ENCODE assay signal across 10 cellular contexts in the genomic region with DNA sequence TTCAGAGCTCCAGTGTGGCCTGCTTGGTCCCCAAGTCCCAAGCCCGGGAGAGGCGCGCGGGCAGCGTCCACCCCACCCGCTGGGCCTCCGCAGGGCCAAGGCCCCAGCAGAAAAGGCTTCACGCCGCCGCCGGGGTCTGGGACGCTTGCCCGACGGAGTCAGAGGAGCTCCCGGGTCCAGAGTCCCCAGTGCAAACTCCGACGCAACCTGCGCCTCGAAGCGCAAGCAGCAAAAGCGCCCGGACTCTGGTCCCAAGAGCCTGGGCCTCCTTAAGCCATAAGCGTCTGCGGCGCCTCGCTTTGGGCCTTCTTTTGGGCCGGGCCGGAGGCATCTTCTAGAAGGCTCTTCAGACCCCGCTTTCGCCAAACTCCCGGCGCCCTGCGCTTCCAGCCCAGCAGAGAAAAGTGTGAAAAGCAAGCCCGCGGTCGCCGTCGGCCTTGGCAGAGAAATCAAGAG. TPM values are rescaled to one million over a fixed set of nuclear protein-coding genes. Genes with fewer than 3 reads are reported as not detected.
DNase-seq lines count a peak whose midpoint lies in the region; ATAC-seq, FAIRE-seq and TF ChIP-seq lines count a peak whose summit lies in the region.
"Had no signal": no experiment of that assay in that cellular context is flagged by ENCODE, and none has a peak within 500 bp of the region (broad histone marks: within the 10 kb centered on the region; RNA-seq: fewer than 3 reads in every experiment).

No MANE protein-coding gene starts in this region.

- peaks cover 0 to 24% (median 13%) of the 10 kb centered on the region in 4 experiments; a peak in 5 of 7 replicates for H3K4me1 ChIP-seq in H1 (replicated peaks in 1 of 4; ENCODE audit: control insufficient read depth in 3 of 4, insufficient read depth in 4 of 4, low read length in 3 of 4)

- no peak overlapping the region for H3K4ac ChIP-seq in H1 (replicated peaks; ENCODE audit: insufficient read length, low read depth, low read length)

- no peak overlapping the region for H2BK120ac ChIP-seq in H1 (replicated peaks; ENCODE audit: low read depth, low read length)

- no peaks in the 10 kb centered on the region for H3K79me2 ChIP-seq in H1 (ENCODE audit: control insufficient read depth in 1 of 2, insufficient read depth in 2 of 2, low read length in 2 of 2)

- H3K27ac Mint-ChIP-seq in mesothelial cell of epicardium: peak overlapping the region; percentile 87

- no peak overlapping the region for H4K5ac ChIP-seq in H1 (ENCODE audit: insufficient read length, low read depth, low read length)

- peaks cover 14% of the 10 kb centered on the region for H3K4me1 Mint-ChIP-seq in mesothelial cell of epicardium

- H3K4me3 ChIP-seq in H1 (ENCODE audit: extremely low read depth in 1 of 4, insufficient read depth in 2 of 4, low read depth in 3 of 4, low read length in 4 of 4): peak overlapping the region; percentile 49 to 74 (median 64); a peak in 6 of 8 replicates

- DNase-seq in Right ventricle myocardium inferior (ENCODE audit: missing footprints): peak; percentile 63
- DNase-seq in cardiac septum (ENCODE audit: low spot score): no peak
- peak in 1 of 2 experiments; percentile 74 for DNase-seq in H1 (ENCODE audit: low read depth in 1 of 2, low spot score in 2 of 2)
- DNase-seq in mesothelial cell of epicardium (ENCODE audit: low spot score in 2 of 2, unreplicated experiment in 2 of 2): peak; percentile 25 to 52
- DNase-seq in cerebellum (ENCODE audit: low spot score): no peak
- no peak for DNase-seq in NCI-H2196 (lab: John Stamatoyannopoulos, UW; ENCODE audit: unreplicated experiment)
- DNase-seq in T-helper 9 cell: no peak
- DNase-seq in NCI-H1694 treated with DMSO at 0.1 percent for 48 hours (lab: John Stamatoyannopoulos, UW): no peak
- DNase-seq: DMS153 had no signal

- H4K8ac ChIP-seq in H1 (ENCODE audit: extremely low read depth, insufficient read depth, low read length): no peak overlapping the region

- no peak overlapping the region for H2BK12ac ChIP-seq in H1 (ENCODE audit: low read depth, low read length)

- no peak for TF ChIP-seq RAD21 in H1 (IDR thresholded peaks at IDR 0.05 in 1 of 2, conservative IDR thresholded peaks at IDR 0.05 in 1 of 2; ENCODE audit: low read depth in 2 of 2, low read length in 2 of 2)

- peaks cover 10 to 12% of the 10 kb centered on the region in 2 experiments for H4K20me1 ChIP-seq in H1 (replicated peaks in 1 of 2; ENCODE audit: control insufficient read depth in 1 of 2, insufficient read depth in 2 of 2, low read length in 2 of 2)

- 0 out of 2 replicates have a peak overlapping the region, but pooled peaks have one; percentile 46 for H2AFZ ChIP-seq in H1 (ENCODE audit: low read length)

- ATAC-seq in Right ventricle myocardium inferior: no peak

- H3K18ac ChIP-seq in H1 (ENCODE audit: extremely low read depth, low read length): no peak overlapping the region

- H3K9me3 ChIP-seq in H1 (ENCODE audit: insufficient read depth in 2 of 2, low read depth in 1 of 2, low read length in 1 of 2): no peaks in the 10 kb centered on the region; a peak in 1 of 4 replicates

- 3% methylated on average over 38 of the region's 38 CpGs; no CpG with 5 or more reads in 1 of the 2 experiments for WGBS in H1 (ENCODE audit: extremely low coverage in 1 of 2, insufficient coverage in 1 of 2, insufficient read length in 1 of 2, insufficient replicate concordance in 2 of 2, low coverage in 1 of 2, low lambda C conversion rate in 2 of 2, missing lambda C conversion rate in 1 of 2), 2 experiments

- no peak overlapping the region for H3K14ac ChIP-seq in H1 (ENCODE audit: insufficient read length)

- no peak overlapping the region for H2AK5ac ChIP-seq in H1 (ENCODE audit: low read depth, low read length)

- H3K36me3 ChIP-seq in H1 (ENCODE audit: control insufficient read depth in 2 of 4, insufficient read depth in 4 of 4, low read length in 3 of 4): peaks cover 0 to 4% (median 0%) of the 10 kb centered on the region in 4 experiments; a peak in 1 of 8 replicates

- no peak overlapping the region for H4K91ac ChIP-seq in H1 (replicated peaks; ENCODE audit: insufficient read length, low read length)

- peaks cover 87% of the 10 kb centered on the region for H3K27me3 Mint-ChIP-seq in mesothelial cell of epicardium (ENCODE audit: low read depth)

- no peaks in the 10 kb centered on the region for H3K9me3 Mint-ChIP-seq in mesothelial cell of epicardium

- FAIRE-seq in H1 (lab: Jason Lieb, UNC): no peak
- FAIRE-seq: TTC549 had no signal

- intact Hi-C loops in Right ventricle myocardium inferior (cut with DNase I): loop anchor here (10.0 kb wide), 1 partner anchor 208 kb away; no protein-coding TSS in a partner anchor
- intact Hi-C loops in cardiac septum (cut with DNase I): no loop called here

- H3K27ac ChIP-seq in H1 (ENCODE audit: low read depth, low read length): no peak overlapping the region

- H3K9ac ChIP-seq in H1 (replicated peaks in 1 of 4; ENCODE audit: extremely low read depth in 1 of 4, low read depth in 3 of 4, low read length in 3 of 4): no peak overlapping the region

- H3K79me1 ChIP-seq in H1 (ENCODE audit: low read depth, low read length): no peaks in the 10 kb centered on the region

- H3K23ac ChIP-seq in H1 (ENCODE audit: insufficient read length): no peak overlapping the region

- no peak overlapping the region for H2BK15ac ChIP-seq in H1 (ENCODE audit: low read length)

- no peak for TF ChIP-seq EP300 in H1 (IDR thresholded peaks at IDR 0.05; ENCODE audit: borderline replicate concordance in 1 of 2, low read depth in 2 of 2, low read length in 2 of 2)

- TF ChIP-seq CTCF in H1 (IDR thresholded peaks at IDR 0.05; ENCODE audit: control extremely low read depth in 1 of 3, insufficient read depth in 1 of 3, low read depth in 1 of 3, low read length in 3 of 3) (no peak), mesothelial cell of epicardium (IDR thresholded peaks at IDR 0.05; ENCODE audit: unreplicated experiment) (no peak)

- H2BK5ac ChIP-seq in H1 (ENCODE audit: low read depth, low read length): no peak overlapping the region

- H3K4me2 ChIP-seq in H1 (ENCODE audit: insufficient read depth in 1 of 2, low read depth in 2 of 2, low read length in 2 of 2): peak overlapping the region; percentile 86 to 91

- no peaks in the 10 kb centered on the region for H3K36me3 Mint-ChIP-seq in mesothelial cell of epicardium

- no peak for TF ChIP-seq POLR2A in H1 (IDR thresholded peaks at IDR 0.05; ENCODE audit: control extremely low read depth in 1 of 2, low read depth in 2 of 2, low read length in 2 of 2)

- peak overlapping the region; percentile 82 for H3K4me3 Mint-ChIP-seq in mesothelial cell of epicardium

- peaks cover 16% of the 10 kb centered on the region for H3K23me2 ChIP-seq in H1 (ENCODE audit: low read depth, low read length)

- CTCF ChIA-PET in H1 (lab: Charles Lee; ENCODE audit: partially characterized antibody): interaction anchor here (0.6 to 4.3 kb wide), 9 partner anchors 11 to 366 kb away, joined by 3 to 29 read pairs (median 4); no protein-coding TSS in a partner anchor

- no peak overlapping the region for H2BK20ac ChIP-seq in H1 (ENCODE audit: low read length)

- POLR2A ChIA-PET in H1 (lab: Charles Lee; ENCODE audit: partially characterized antibody): interaction anchor here (1.1 to 2.4 kb wide), 3 partner anchors 9 to 340 kb away, joined by 3 to 9 read pairs (median 4); no protein-coding TSS in a partner anchor

- peaks cover 46 to 76% (median 66%) of the 10 kb centered on the region in 4 experiments for H3K27me3 ChIP-seq in H1 (replicated peaks in 1 of 4; ENCODE audit: control insufficient read depth in 3 of 4, extremely low read depth in 1 of 4, insufficient read depth in 3 of 4, low read length in 3 of 4)

- no peak overlapping the region for H3K56ac ChIP-seq in H1 (replicated peaks; ENCODE audit: insufficient read length, low read depth, low read length)

TF ChIP-seq in H1, 55 proteins besides CTCF, POLR2A, EP300 and RAD21:
- TF ChIP-seq, protein P1, sequence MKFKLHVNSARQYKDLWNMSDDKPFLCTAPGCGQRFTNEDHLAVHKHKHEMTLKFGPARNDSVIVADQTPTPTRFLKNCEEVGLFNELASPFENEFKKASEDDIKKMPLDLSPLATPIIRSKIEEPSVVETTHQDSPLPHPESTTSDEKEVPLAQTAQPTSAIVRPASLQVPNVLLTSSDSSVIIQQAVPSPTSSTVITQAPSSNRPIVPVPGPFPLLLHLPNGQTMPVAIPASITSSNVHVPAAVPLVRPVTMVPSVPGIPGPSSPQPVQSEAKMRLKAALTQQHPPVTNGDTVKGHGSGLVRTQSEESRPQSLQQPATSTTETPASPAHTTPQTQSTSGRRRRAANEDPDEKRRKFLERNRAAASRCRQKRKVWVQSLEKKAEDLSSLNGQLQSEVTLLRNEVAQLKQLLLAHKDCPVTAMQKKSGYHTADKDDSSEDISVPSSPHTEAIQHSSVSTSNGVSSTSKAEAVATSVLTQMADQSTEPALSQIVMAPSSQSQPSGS (IDR thresholded peaks at IDR 0.05; ENCODE audit: low read length): no peak
- TF ChIP-seq EZH2 (IDR thresholded peaks at IDR 0.05; ENCODE audit: low read depth, low read length, severe bottlenecking) (peak; percentile 99), SUZ12 (IDR thresholded peaks at IDR 0.05; ENCODE audit: low read length) (peak; percentile 96), RNF2 (IDR thresholded peaks at IDR 0.05; ENCODE audit: borderline replicate concordance, low read depth, low read length, missing control alignments, poor library complexity, severe bottlenecking) (peak; percentile 55), RBBP5 (IDR thresholded peaks at IDR 0.05; ENCODE audit: borderline replicate concordance, low read depth, low read length) (no peak)
TF ChIP-seq in H1: peak in this region for 3.

RNA-seq across cellular contexts. Expression of a gene that starts 1.4 kb away (rescaled TPM):
- total RNA-seq in Right ventricle myocardium inferior (8.4 TPM), cardiac septum (4.6 TPM), mesothelial cell of epicardium (10.1 to 13.2 TPM (median 12.8 TPM) in 3 replicates), cerebellum (22.1 TPM)
- not detected in 2 replicates for total RNA-seq in H1 (2021; fragmentation: NEBNext Ultra II Directional; extraction: Animal tissue kit (Norgen Biotek cat#: 25700))
- 0.02 TPM in 1 of 2 replicates, not detected in the other for polyA plus RNA-seq in H1 (2011; rRNA removed)
- 0.01 TPM for polyA plus RNA-seq in H1 (2011; cell fraction: cytosol; rRNA removed)
- not detected for polyA plus RNA-seq in H1 (2011; cell fraction: nucleus; rRNA removed)
- polyA plus RNA-seq in H1 (2012, experiment 1 of 2): not detected in 4 replicates
- not detected for polyA plus RNA-seq in H1 (2012, experiment 2 of 2)
- polyA plus RNA-seq in H1 (2013, experiment 1 of 2): 0.02 TPM
- polyA plus RNA-seq in H1 (2013, experiment 2 of 2): 0.02 TPM
- polyA minus RNA-seq in H1 (2011; rRNA and poly(A)+ RNA removed): not detected in 2 replicates
- not detected for polyA minus RNA-seq in H1 (2011; cell fraction: cytosol; rRNA and poly(A)+ RNA removed)
- polyA minus RNA-seq in H1 (2011; cell fraction: nucleus; rRNA and poly(A)+ RNA removed): not detected

Comparison
In these comparisons a context has a peak if more than half of its experiments do, and no peak if none do; other contexts are left out.
1. DNase-seq: peak in Right ventricle myocardium inferior (single experiment) and mesothelial cell of epicardium (2 of 2); none in cardiac septum (single experiment), cerebellum (single experiment), NCI-H2196 (single experiment), T-helper 9 cell (single experiment) and NCI-H1694 treated with DMSO at 0.1 percent for 48 hours (single experiment).